ENCODE assay signal across 21 cellular contexts in genomic region chr16:82037666-82038065, GRCh38. TPM values are rescaled to one million over a fixed set of nuclear protein-coding genes. Genes with fewer than 3 reads are reported as not detected.
DNase-seq lines count a peak whose midpoint lies in the region; ATAC-seq and TF ChIP-seq lines count a peak whose summit lies in the region.
"Had no signal": no experiment of that assay in that cellular context is flagged by ENCODE, and none has a peak within 500 bp of the region (broad histone marks: within the 10 kb centered on the region; RNA-seq: fewer than 3 reads in every experiment).

No MANE protein-coding gene starts in this region.

- peak overlapping the region; percentile 61 for H3K27ac ChIP-seq in SJSA1
- H3K27ac ChIP-seq in duodenal mucosa (ENCODE audit: low read depth, low read length): no peak overlapping the region
- H3K27ac ChIP-seq in neural progenitor cell: no peak overlapping the region

- H3K36me3 Mint-ChIP-seq in neural progenitor cell: no peaks in the 10 kb centered on the region
- H3K36me3 Mint-ChIP-seq in T-helper 17 cell (ENCODE audit: low read depth): peaks cover 2% of the 10 kb centered on the region
- H3K36me3 Mint-ChIP-seq: CD8-positive, alpha-beta memory T cell had no signal

- H3K4me1 Mint-ChIP-seq in neural progenitor cell: peaks cover 37% of the 10 kb centered on the region
- peaks cover 3% of the 10 kb centered on the region for H3K4me1 Mint-ChIP-seq in T-helper 17 cell
- H3K4me1 Mint-ChIP-seq: CD8-positive, alpha-beta memory T cell had no signal

- no peaks in the 10 kb centered on the region for H3K27me3 Mint-ChIP-seq in neural progenitor cell (ENCODE audit: insufficient read depth, low read depth)
- peaks cover 63% of the 10 kb centered on the region for H3K27me3 Mint-ChIP-seq in T-helper 17 cell

- no peak for TF ChIP-seq CTCF in neural progenitor cell (IDR thresholded peaks at IDR 0.05)

- no peaks in the 10 kb centered on the region for H3F3A ChIP-seq in neural progenitor cell (ENCODE audit: low read depth)

- H3K4me3 ChIP-seq in SJSA1: no peak overlapping the region
- peak overlapping the region; percentile 85 to 90 for H3K4me3 ChIP-seq in duodenal mucosa (ENCODE audit: low read depth in 1 of 2, low read length in 2 of 2)
- no peak overlapping the region for H3K4me3 ChIP-seq in neural progenitor cell

- no peak overlapping the region for H3K4me3 Mint-ChIP-seq in neural progenitor cell
- no peak overlapping the region for H3K4me3 Mint-ChIP-seq in T-helper 17 cell
- H3K4me3 Mint-ChIP-seq: CD8-positive, alpha-beta memory T cell had no signal

- peak overlapping the region; percentile 31 for H3K27ac Mint-ChIP-seq in neural progenitor cell
- no peak overlapping the region for H3K27ac Mint-ChIP-seq in T-helper 17 cell
- H3K27ac Mint-ChIP-seq: CD8-positive, alpha-beta memory T cell had no signal

- DNase-seq in H4 (ENCODE audit: low spot score) (peak; percentile 20), SJSA1 (ENCODE audit: low read depth in 1 of 2, low spot score in 2 of 2) (peak in 1 of 2 experiments; percentile 49), neural progenitor cell (ENCODE audit: low spot score) (no peak), T-helper 9 cell (no peak), NCI-H2081 treated with DMSO at 0.1 percent for 48 hours (lab: John Stamatoyannopoulos, UW) (no peak), T-helper 17 cell (no peak)
- no peak for DNase-seq in stimulated activated CD4-positive, alpha-beta T cell treated with anti-CD3 and anti-CD28 coated beads, Interleukin-4, amount 100 ng/mL, for 4 hours
- DNase-seq: C1 segment of cervical spinal cord; CD8-positive, alpha-beta memory T cell; DMS79 treated with DMSO at 0.1 percent for 48 hours; MM.1S; NCI-H1092 treated with DMSO at 0.1 percent for 48 hours; NCI-H146; NCI-H2029 treated with DMSO at 0.1 percent for 48 hours; NCI-H2171 treated with DMSO at 0.1 percent for 48 hours; NCI-H446 treated with DMSO at 0.1 percent for 48 hours; Right ventricle myocardium superior; SK-N-SH had no signal

- ATAC-seq in T-helper 17 cell: no peak

- peaks cover 7% of the 10 kb centered on the region for H3K9me3 Mint-ChIP-seq in neural progenitor cell
- H3K9me3 Mint-ChIP-seq: CD8-positive, alpha-beta memory T cell had no signal

- no peaks in the 10 kb centered on the region for H4K20me1 ChIP-seq in neural progenitor cell (ENCODE audit: low read depth)

- H3K4me1 ChIP-seq in SJSA1 (replicated peaks) (peaks cover 28% of the 10 kb centered on the region), duodenal mucosa (ENCODE audit: control insufficient read depth in 1 of 2, insufficient read depth in 2 of 2, low read length in 2 of 2) (peaks cover 30 to 31% of the 10 kb centered on the region in 2 donors), neural progenitor cell (no peaks in the 10 kb centered on the region)

- H3K36me3 ChIP-seq in SJSA1 (no peaks in the 10 kb centered on the region), duodenal mucosa (ENCODE audit: control insufficient read depth in 1 of 2, insufficient read depth in 2 of 2, low read length in 2 of 2) (peaks cover 0 to 4% of the 10 kb centered on the region in 2 donors), neural progenitor cell (no peaks in the 10 kb centered on the region)

- H3K79me2 ChIP-seq in neural progenitor cell (ENCODE audit: low read depth): no peaks in the 10 kb centered on the region

- H3K9ac ChIP-seq in duodenal mucosa (ENCODE audit: low read depth in 1 of 2, low read length in 2 of 2) (peak overlapping the region; percentile 30 to 78), neural progenitor cell (no peak overlapping the region)
- H3K9ac ChIP-seq: SK-N-SH had no signal

- H3K4me2 ChIP-seq in neural progenitor cell: no peak overlapping the region
- H3K4me2 ChIP-seq: SK-N-SH had no signal

- H2AFZ ChIP-seq in neural progenitor cell (replicated peaks): no peak overlapping the region

- H3K27me3 ChIP-seq in SJSA1 (replicated peaks) (no peaks in the 10 kb centered on the region), duodenal mucosa (ENCODE audit: control insufficient read depth in 1 of 2, insufficient read depth in 2 of 2, low read length in 2 of 2) (no peaks in the 10 kb centered on the region), neural progenitor cell (no peaks in the 10 kb centered on the region)

- H3K9me3 ChIP-seq in SJSA1 (replicated peaks) (no peaks in the 10 kb centered on the region; the same call in 1 of the 2 replicates), duodenal mucosa (ENCODE audit: control insufficient read depth in 1 of 2, low read length in 2 of 2) (no peaks in the 10 kb centered on the region), neural progenitor cell (ENCODE audit: low read depth) (no peaks in the 10 kb centered on the region), T-helper 17 cell (ENCODE audit: control insufficient read depth, low read length, poor library complexity, severe bottlenecking) (no peaks in the 10 kb centered on the region)
- H3K9me3 ChIP-seq: SK-N-SH had no signal

RNA-seq across cellular contexts. Expression of gene HSD17B2, which starts 2.6 kb away (rescaled TPM):
- 1.0 and 1.1 TPM in 2 replicates for total RNA-seq in H4 (2014; rRNA removed; shearing (Covaris generic))
- 2.0 TPM in 1 of 2 replicates, not detected in the other for total RNA-seq in SJSA1 (2014; rRNA removed; shearing (Covaris generic))
- not detected in 2 replicates for total RNA-seq in neural progenitor cell (ENCODE audit: low replicate concordance)
- total RNA-seq in T-helper 17 cell: not detected
- total RNA-seq: CD8-positive, alpha-beta memory T cell; OCI-LY7; Right ventricle myocardium superior had no signal

RNA-seq across cellular contexts. Expression of gene SDR42E1, which starts 26.4 kb away (rescaled TPM):
- total RNA-seq in H4 (2014; rRNA removed; shearing (Covaris generic)): not detected in 2 replicates
- total RNA-seq in SJSA1 (2014; rRNA removed; shearing (Covaris generic)): not detected in 2 replicates
- total RNA-seq in neural progenitor cell (ENCODE audit: low replicate concordance) (0.12 and 0.37 TPM in 2 replicates), T-helper 17 cell (1 to 10 TPM; 4.9 TPM)
- total RNA-seq: G401 had no signal

Comparison
In these comparisons a context has a peak if more than half of its experiments do, and no peak if none do; other contexts are left out.
1. H3K4me3 ChIP-seq: peak in duodenal mucosa (2 of 2); none in SJSA1 (single experiment) and neural progenitor cell (single experiment).